In the genomic region with DNA sequence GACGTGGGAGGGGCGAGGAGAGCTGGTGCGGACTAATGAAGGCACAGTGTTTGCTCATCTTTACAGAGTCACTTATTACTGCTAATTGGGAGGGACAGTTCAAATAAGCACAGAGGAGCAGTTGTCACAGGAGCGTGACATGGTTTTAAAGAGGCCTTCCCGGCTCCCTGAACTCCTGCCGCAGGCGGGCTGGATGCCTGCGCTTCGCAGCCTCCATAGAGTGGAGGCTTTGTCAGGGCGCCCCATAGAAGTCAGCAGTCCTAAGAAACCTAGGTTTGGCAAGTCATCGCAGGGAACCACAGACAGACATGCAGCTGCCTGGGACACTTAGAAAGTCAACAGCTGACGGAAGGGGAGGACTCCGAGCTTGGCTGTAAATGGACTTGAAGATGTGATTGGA, we compare ENCODE assay signal across 23 cellular contexts.
DNase-seq lines count a peak whose midpoint lies in the region; ATAC-seq and TF ChIP-seq lines count a peak whose summit lies in the region.
"Had no signal": no experiment of that assay in that cellular context is flagged by ENCODE, and none has a peak within 500 bp of the region (broad histone marks: within the 10 kb centered on the region; RNA-seq: fewer than 3 reads in every experiment).

No MANE protein-coding gene starts in this region.

- H3K27ac ChIP-seq in trophoblast cell (ENCODE audit: low read depth, low read length) = no peak overlapping the region
- H3K27ac ChIP-seq in CD8-positive, alpha-beta memory T cell (ENCODE audit: low read depth, low read length) = no peak overlapping the region
- H3K27ac ChIP-seq: gastrocnemius medialis, left lung, right lobe of liver, tibial artery had no signal

- TF ChIP-seq CTCF in glutamatergic neuron (IDR thresholded peaks at IDR 0.05; ENCODE audit: partially characterized antibody, unreplicated experiment) = no peak

- H4K12ac ChIP-seq in trophoblast cell (ENCODE audit: low read depth, low read length) = no peak overlapping the region

- no peaks in the 10 kb centered on the region for H3K9me3 Mint-ChIP-seq in glutamatergic neuron (ENCODE audit: unreplicated experiment)
- peaks cover 0 to 2% (median 0%) of the 10 kb centered on the region in 5 donors for H3K9me3 Mint-ChIP-seq in CD8-positive, alpha-beta memory T cell

- no peak overlapping the region for H3K4me3 Mint-ChIP-seq in glutamatergic neuron (ENCODE audit: unreplicated experiment)
- no peak overlapping the region for H3K4me3 Mint-ChIP-seq in CD8-positive, alpha-beta memory T cell
- H3K4me3 Mint-ChIP-seq: stimulated activated naive B cell treated with anti-CD40 and anti-IgM and Interleukin-4, amounts not matched to agents 10 μg/mL and 1 μg/mL and 100 μg/mL, for 72 hours; T-cell had no signal

- no peak overlapping the region for H3K4me3 ChIP-seq in trophoblast cell (ENCODE audit: low read depth, low read length)
- H3K4me3 ChIP-seq in CD8-positive, alpha-beta memory T cell (ENCODE audit: low read length) = no peak overlapping the region
- H3K4me3 ChIP-seq: gastrocnemius medialis, left lung, right lobe of liver, tibial artery had no signal

- no peak overlapping the region for H2BK120ac ChIP-seq in trophoblast cell (ENCODE audit: insufficient read depth, low read length, poor library complexity)

- no CpG with 5 or more reads among the region's 13 CpGs for WGBS in trophoblast cell (ENCODE audit: extremely low coverage, insufficient coverage, insufficient read length)

- no peaks in the 10 kb centered on the region for H3K9me3 ChIP-seq in trophoblast cell (ENCODE audit: insufficient read depth, low read depth, low read length)
- H3K9me3 ChIP-seq in CD8-positive, alpha-beta memory T cell (ENCODE audit: low read length) = no peaks in the 10 kb centered on the region
- H3K9me3 ChIP-seq: gastrocnemius medialis, left lung, right lobe of liver, tibial artery had no signal

- H3K23ac ChIP-seq in trophoblast cell (ENCODE audit: low read length) = no peak overlapping the region

- no peak overlapping the region for H4K91ac ChIP-seq in trophoblast cell (ENCODE audit: low read depth, low read length)

- H3K27ac Mint-ChIP-seq in glutamatergic neuron (ENCODE audit: unreplicated experiment) = peak overlapping the region; percentile 80
- H3K27ac Mint-ChIP-seq in CD8-positive, alpha-beta memory T cell = no peak overlapping the region
- H3K27ac Mint-ChIP-seq: stimulated activated naive B cell treated with anti-CD40 and anti-IgM and Interleukin-4, amounts not matched to agents 10 μg/mL and 1 μg/mL and 100 μg/mL, for 72 hours; T-cell had no signal

- POLR2A ChIA-PET in CD8-positive, alpha-beta memory T cell (lab: Charles Lee) = no interaction called here

- no peak overlapping the region for H3K14ac ChIP-seq in trophoblast cell (ENCODE audit: low read length)

- peaks cover 5% of the 10 kb centered on the region for H3K36me3 Mint-ChIP-seq in glutamatergic neuron (ENCODE audit: unreplicated experiment)
- no peaks in the 10 kb centered on the region for H3K36me3 Mint-ChIP-seq in CD8-positive, alpha-beta memory T cell
- H3K36me3 Mint-ChIP-seq: stimulated activated naive B cell treated with anti-CD40 and anti-IgM and Interleukin-4, amounts not matched to agents 10 μg/mL and 1 μg/mL and 100 μg/mL, for 72 hours; T-cell had no signal

- H2BK5ac ChIP-seq in trophoblast cell (ENCODE audit: low read depth, low read length, poor library complexity) = no peak overlapping the region

- H3K36me3 ChIP-seq in trophoblast cell (ENCODE audit: control insufficient read depth in 1 of 2, insufficient read depth in 2 of 2, low read length in 2 of 2) = no peaks in the 10 kb centered on the region
- no peaks in the 10 kb centered on the region for H3K36me3 ChIP-seq in CD8-positive, alpha-beta memory T cell (ENCODE audit: insufficient read depth, low read length)
- H3K36me3 ChIP-seq: gastrocnemius medialis, left lung, right lobe of liver, tibial artery had no signal

- no peak overlapping the region for H3K4me2 ChIP-seq in trophoblast cell (ENCODE audit: low read length)

- ATAC-seq in activated CD4-positive, CD25-positive, alpha-beta regulatory T cell treated with anti-CD3 and anti-CD28 coated beads, Interleukin-2, amount 50 U/mL, for 24 hours = no peak
- ATAC-seq: gastrocnemius medialis; left lung; right lobe of liver; stimulated activated naive B cell treated with anti-CD40 and anti-IgM and Interleukin-4, amounts not matched to agents 10 μg/mL and 1 μg/mL and 100 μg/mL, for 72 hours; T-cell had no signal

- no peak overlapping the region for H2AFZ ChIP-seq in trophoblast cell (ENCODE audit: insufficient read depth, low read length, poor library complexity)

- peaks cover 12% of the 10 kb centered on the region for H3K4me1 Mint-ChIP-seq in glutamatergic neuron (ENCODE audit: low read depth, unreplicated experiment)
- peaks cover 0 to 4% (median 0%) of the 10 kb centered on the region in 3 donors for H3K4me1 Mint-ChIP-seq in CD8-positive, alpha-beta memory T cell

- no peak overlapping the region for H2AK5ac ChIP-seq in trophoblast cell (ENCODE audit: low read length)

- H3K18ac ChIP-seq in trophoblast cell (ENCODE audit: low read length) = no peak overlapping the region

- H3K79me2 ChIP-seq in trophoblast cell (ENCODE audit: control insufficient read depth, insufficient read depth, low read length, poor library complexity) = no peaks in the 10 kb centered on the region

- CTCF ChIA-PET in CD8-positive, alpha-beta memory T cell (lab: Charles Lee) = no interaction called here

- no peaks in the 10 kb centered on the region for H3K79me1 ChIP-seq in trophoblast cell (ENCODE audit: low read length)

- H3K4ac ChIP-seq in trophoblast cell (ENCODE audit: low read depth, low read length) = no peak overlapping the region

- DNase-seq in LHCN-M2 (ENCODE audit: low read depth) (peak; percentile 1), NCI-H748 (lab: John Stamatoyannopoulos, UW; ENCODE audit: unreplicated experiment) (peak; percentile 99), glutamatergic neuron (peak; percentile 30), putamen (ENCODE audit: low spot score) (peak; percentile 71), NCI-H2029 (lab: John Stamatoyannopoulos, UW) (no peak), trophoblast cell (no peak)
- DNase-seq in CD8-positive, alpha-beta memory T cell = no peak
- DNase-seq: activated CD4-positive, alpha-beta T cell treated with anti-CD3 and anti-CD28 coated beads, Interleukin-2, amount 50 U/mL, for 48 hours; activated gamma-delta T cell treated with Interleukin-2 at 50 U/mL for 16 hours; amniotic stem cell; central memory CD4-positive, alpha-beta T cell; erythroblast; gastrocnemius medialis; Kasumi-1; left lung; NCI-H524; OCI-M1; right lobe of liver; SHP77 treated with DMSO at 0.1 percent for 48 hours; stimulated activated naive B cell treated with anti-CD40 and anti-IgM and Interleukin-4, amounts not matched to agents 10 μg/mL and 1 μg/mL and 100 μg/mL, for 72 hours; T-cell; tibial artery had no signal

- no peak overlapping the region for H4K8ac ChIP-seq in trophoblast cell (ENCODE audit: low read depth, low read length)

- peaks cover 5% of the 10 kb centered on the region for H3K27me3 Mint-ChIP-seq in glutamatergic neuron (ENCODE audit: unreplicated experiment)
- H3K27me3 Mint-ChIP-seq in CD8-positive, alpha-beta memory T cell = peaks cover 19 to 21% of the 10 kb centered on the region in 2 donors

- H2BK12ac ChIP-seq in trophoblast cell (ENCODE audit: low read length) = no peak overlapping the region

- no peaks in the 10 kb centered on the region for H3K27me3 ChIP-seq in trophoblast cell (ENCODE audit: insufficient read depth, low read length)
- no peaks in the 10 kb centered on the region for H3K27me3 ChIP-seq in CD8-positive, alpha-beta memory T cell (ENCODE audit: insufficient read depth, low read length, poor library complexity, severe bottlenecking)
- H3K27me3 ChIP-seq: right lobe of liver had no signal

- H3K9ac ChIP-seq in trophoblast cell (ENCODE audit: low read length) = no peak overlapping the region

- H3K4me1 ChIP-seq in trophoblast cell (ENCODE audit: control insufficient read depth in 1 of 2, insufficient read depth in 2 of 2, low read length in 2 of 2) = no peaks in the 10 kb centered on the region
- no peaks in the 10 kb centered on the region for H3K4me1 ChIP-seq in CD8-positive, alpha-beta memory T cell (ENCODE audit: insufficient read depth, low read length)
- H3K4me1 ChIP-seq: gastrocnemius medialis, left lung, right lobe of liver, tibial artery had no signal

Comparison
In these comparisons a context has a peak if more than half of its experiments do, and no peak if none do; other contexts are left out.
1. DNase-seq: peak in LHCN-M2 (single experiment), NCI-H748 (single experiment), glutamatergic neuron (single experiment) and putamen (single experiment); none in NCI-H2029 (single experiment), trophoblast cell (0 of 2) and CD8-positive, alpha-beta memory T cell (0 of 5).